10 cellular contexts compared by ENCODE assay signal in genomic region chr10:109866168-109866994, GRCh38. TPM values are rescaled to one million over a fixed set of nuclear protein-coding genes. Genes with fewer than 3 reads are reported as not detected.
DNase-seq lines count a peak whose midpoint lies in the region; ATAC-seq and TF ChIP-seq lines count a peak whose summit lies in the region.
"Had no signal": no experiment of that assay in that cellular context is flagged by ENCODE, and none has a peak within 500 bp of the region (broad histone marks: within the 10 kb centered on the region; RNA-seq: fewer than 3 reads in every experiment).

No MANE protein-coding gene starts in this region.

- TF ChIP-seq CTCF in HFFc6 (IDR thresholded peaks at IDR 0.05) = peak; percentile 68
- TF ChIP-seq CTCF in astrocyte of the spinal cord (IDR thresholded peaks at IDR 0.05; ENCODE audit: low read depth, low read length) = peak; percentile 37
- TF ChIP-seq CTCF in kidney epithelial cell (IDR thresholded peaks at IDR 0.05; ENCODE audit: insufficient read depth, low read length, poor library complexity, severe bottlenecking) = peak; percentile 28
- TF ChIP-seq CTCF in tibial artery (IDR thresholded peaks at IDR 0.05) = no peak

- no peaks in the 10 kb centered on the region for H3K4me1 ChIP-seq in tibial artery

- intact Hi-C loops in tibial artery (cut with DNase I; ENCODE audit: low total_unique reads) = no loop called here

- DNase-seq in AG08395 (ENCODE audit: low spot score) (peak; percentile 35), HFFc6 (peak; percentile 10), astrocyte of the spinal cord (ENCODE audit: low read depth, low spot score) (no peak), kidney epithelial cell (ENCODE audit: low read depth) (no peak), tibial artery (no peak), KG1 (lab: John Stamatoyannopoulos, UW) (no peak)
- no peak for DNase-seq in activated T-cell treated with anti-CD3 and anti-CD28 coated beads, Interleukin-2, amount 50 U/mL, for 72 hours
- DNase-seq: central memory CD4-positive, alpha-beta T cell had no signal

- in situ Hi-C loops in astrocyte of the spinal cord (cut with HindIII; ENCODE audit: low sequenced_read_pairs) = no loop called here

- H3K36me3 ChIP-seq in kidney epithelial cell (ENCODE audit: control insufficient read depth, insufficient read depth, low read length) (peaks cover 9% of the 10 kb centered on the region), tibial artery (peaks cover 80 to 85% (median 84%) of the 10 kb centered on the region in 3 donors)

- no peaks in the 10 kb centered on the region for H3K4me1 Mint-ChIP-seq in HFFc6 (ENCODE audit: low read depth)
- H3K4me1 Mint-ChIP-seq in activated T-cell treated with anti-CD3 and anti-CD28 coated beads, Interleukin-2, amount 50 U/mL, for 72 hours (ENCODE audit: low read depth) = no peaks in the 10 kb centered on the region

- no peak overlapping the region for H3K4me3 Mint-ChIP-seq in HFFc6
- H3K4me3 Mint-ChIP-seq in activated T-cell treated with anti-CD3 and anti-CD28 coated beads, Interleukin-2, amount 50 U/mL, for 72 hours = no peak overlapping the region

- no peak overlapping the region for H3K27ac Mint-ChIP-seq in HFFc6
- no peak overlapping the region for H3K27ac Mint-ChIP-seq in activated T-cell treated with anti-CD3 and anti-CD28 coated beads, Interleukin-2, amount 50 U/mL, for 72 hours

- ATAC-seq in activated T-cell treated with anti-CD3 and anti-CD28 coated beads, Interleukin-2, amount 50 U/mL, for 72 hours (replicated peaks in 1 of 2) = no peak
- ATAC-seq in GM19467 (IDR thresholded peaks at IDR 0.05; ENCODE audit: unreplicated experiment) = no peak

- H3K9me3 Mint-ChIP-seq in HFFc6 = no peaks in the 10 kb centered on the region
- peaks cover 1 to 10% of the 10 kb centered on the region in 2 donors for H3K9me3 Mint-ChIP-seq in activated T-cell treated with anti-CD3 and anti-CD28 coated beads, Interleukin-2, amount 50 U/mL, for 72 hours

- no peak overlapping the region for H3K4me3 ChIP-seq in astrocyte of the spinal cord (ENCODE audit: low read depth, low read length)
- no peak overlapping the region for H3K4me3 ChIP-seq in kidney epithelial cell (ENCODE audit: low read depth, low read length)
- no peak overlapping the region for H3K4me3 ChIP-seq in tibial artery

- no peaks in the 10 kb centered on the region for H3K27me3 ChIP-seq in kidney epithelial cell (ENCODE audit: control insufficient read depth, insufficient read depth, low read length)
- no peaks in the 10 kb centered on the region for H3K27me3 ChIP-seq in tibial artery
- H3K27me3 ChIP-seq: neutrophil had no signal

- no peak overlapping the region for H3K27ac ChIP-seq in tibial artery
- H3K27ac ChIP-seq: neutrophil had no signal

- peaks cover 27% of the 10 kb centered on the region for H3K36me3 Mint-ChIP-seq in HFFc6 (ENCODE audit: low read depth)
- H3K36me3 Mint-ChIP-seq in activated T-cell treated with anti-CD3 and anti-CD28 coated beads, Interleukin-2, amount 50 U/mL, for 72 hours (ENCODE audit: insufficient read depth in 2 of 2) = peaks cover 18 to 34% of the 10 kb centered on the region in 2 donors

- peaks cover 0 to 9% (median 9%) of the 10 kb centered on the region in 3 donors for H3K9me3 ChIP-seq in tibial artery
- H3K9me3 ChIP-seq: neutrophil had no signal

- peaks cover 2% of the 10 kb centered on the region; the same call in 1 of the 2 replicates for H3K27me3 Mint-ChIP-seq in HFFc6 (ENCODE audit: insufficient read depth)
- no peaks in the 10 kb centered on the region for H3K27me3 Mint-ChIP-seq in activated T-cell treated with anti-CD3 and anti-CD28 coated beads, Interleukin-2, amount 50 U/mL, for 72 hours (ENCODE audit: low read depth)

RNA-seq across cellular contexts. Expression of gene XPNPEP1, which starts 56.9 kb away (rescaled TPM):
- 10 to 100 TPM; 54.1 to 62.7 (median 58.9) TPM for total RNA-seq in HFFc6 (2021; fragmentation: NEBNext Ultra II Directional; extraction: Animal tissue kit (Norgen Biotek cat#: 25700))
- total RNA-seq in kidney epithelial cell = 94.6 and 111 TPM in 2 replicates
- 10 to 100 TPM; 53.0 to 75.2 TPM for total RNA-seq in activated T-cell treated with anti-CD3 and anti-CD28 coated beads, Interleukin-2, amount 50 U/mL, for 72 hours

Comparison
In these comparisons a context has a peak if more than half of its experiments do, and no peak if none do; other contexts are left out.
1. DNase-seq: peak in AG08395 (single experiment) and HFFc6 (single experiment); none in astrocyte of the spinal cord (single experiment), kidney epithelial cell (single experiment), tibial artery (0 of 2), activated T-cell treated with anti-CD3 and anti-CD28 coated beads, Interleukin-2, amount 50 U/mL, for 72 hours (0 of 2) and KG1 (single experiment).
2. CTCF ChIP-seq: peak in HFFc6 (single experiment), astrocyte of the spinal cord (single experiment) and kidney epithelial cell (single experiment); none in tibial artery (0 of 2).